In the genomic region with DNA sequence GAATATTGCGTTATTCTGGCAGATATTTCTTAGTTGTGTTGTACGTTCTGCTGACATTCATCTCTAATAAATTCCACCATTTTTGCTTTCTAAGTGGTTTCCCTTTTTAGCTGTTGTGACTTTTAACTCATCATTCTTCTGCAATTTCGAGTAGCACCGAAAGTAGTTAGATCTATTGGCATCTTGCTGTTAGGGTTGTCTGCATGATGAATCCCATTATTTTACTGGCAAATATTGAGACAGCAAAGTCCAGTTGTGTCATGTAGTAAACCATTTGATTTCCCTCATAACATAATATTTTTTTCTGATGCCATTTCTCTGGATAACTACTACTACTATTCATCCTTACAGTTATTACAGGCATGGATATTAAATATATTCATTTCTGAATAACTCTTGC, we compare ENCODE assay signal across 24 cellular contexts.
"Had no signal": no experiment of that assay in that cellular context is flagged by ENCODE, and none has a peak within 500 bp of the region (broad histone marks: within the 10 kb centered on the region; RNA-seq: fewer than 3 reads in every experiment).

No MANE protein-coding gene starts in this region.

- ATAC-seq: effector memory CD8-positive, alpha-beta T cell; esophagus mucosa; foreskin keratinocyte; gastrocnemius medialis; gastroesophageal sphincter; heart left ventricle; heart right ventricle had no signal

- H3K36me3 ChIP-seq: colonic mucosa, esophagus muscularis mucosa, esophagus squamous epithelium, gastrocnemius medialis, gastroesophageal sphincter, heart left ventricle, heart right ventricle had no signal

- H3K27ac ChIP-seq: colonic mucosa, coronary artery, epithelial cell of prostate, esophagus muscularis mucosa, esophagus squamous epithelium, foreskin keratinocyte, gastrocnemius medialis, gastroesophageal sphincter, heart left ventricle, heart right ventricle had no signal

- H3K4me3 ChIP-seq: colonic mucosa, coronary artery, esophagus muscularis mucosa, esophagus squamous epithelium, gastrocnemius medialis, gastroesophageal sphincter, heart left ventricle, heart right ventricle had no signal

- H3K27me3 ChIP-seq: colonic mucosa, dorsolateral prefrontal cortex, esophagus muscularis mucosa, esophagus squamous epithelium, foreskin keratinocyte, gastrocnemius medialis, gastroesophageal sphincter, heart left ventricle, heart right ventricle had no signal

- H3K9me3 ChIP-seq: colonic mucosa, esophagus muscularis mucosa, esophagus squamous epithelium, gastrocnemius medialis, gastroesophageal sphincter, heart left ventricle, heart right ventricle had no signal

- DNase-seq: colonic mucosa; cortex of kidney; dermis blood vessel endothelial cell; dorsolateral prefrontal cortex; effector CD4-positive, alpha-beta T cell; effector CD8-positive, alpha-beta T cell; effector memory CD4-positive, alpha-beta T cell; effector memory CD8-positive, alpha-beta T cell; endodermal cell; erythroblast; esophagus squamous epithelium; foreskin fibroblast; foreskin keratinocyte; foreskin melanocyte; gastrocnemius medialis; glutamatergic neuron; head of caudate nucleus; heart left ventricle; heart right ventricle had no signal

- H3K4me1 ChIP-seq: colonic mucosa, esophagus muscularis mucosa, esophagus squamous epithelium, foreskin keratinocyte, gastrocnemius medialis, gastroesophageal sphincter, heart left ventricle, heart right ventricle had no signal
